ENCODE assay signal across 1 cellular context in the genomic region with DNA sequence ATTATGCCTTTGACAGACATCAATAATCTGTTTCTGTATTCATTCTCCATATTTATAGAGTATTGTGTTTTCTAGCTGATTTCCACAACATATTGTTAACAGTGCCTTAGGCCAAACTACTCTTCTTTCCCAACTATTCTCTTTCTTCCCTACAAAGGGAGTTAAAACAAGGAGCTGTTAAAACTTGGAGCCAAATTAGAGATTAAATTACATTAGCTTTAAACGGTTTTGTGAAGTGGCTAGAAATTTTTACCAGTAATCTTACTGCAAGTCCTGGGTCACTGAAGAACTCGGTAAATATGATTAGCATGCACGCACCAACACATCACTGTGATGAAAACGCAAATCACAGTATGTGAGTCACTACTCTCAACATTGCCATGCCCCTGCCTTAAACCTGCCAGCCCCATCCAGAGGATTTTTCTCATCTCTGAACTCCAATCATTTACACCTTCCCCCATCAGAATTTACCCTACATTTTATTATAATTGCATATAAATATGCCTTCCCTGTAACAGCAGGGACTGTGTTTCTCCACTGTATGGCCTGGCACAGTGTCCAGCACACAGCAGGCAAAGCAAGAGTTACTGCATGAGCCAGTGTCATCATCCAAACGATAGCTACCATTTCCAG.
TF ChIP-seq lines count a peak whose summit lies in the region.

No MANE protein-coding gene starts in this region.

TF ChIP-seq in K562, 482 proteins besides CTCF, POLR2A, EP300 and RAD21 (continued from another document and continues in another):
- no peak for TF ChIP-seq VEZF1 (CRISPR knock-in tag; IDR thresholded peaks at IDR 0.05)
- TF ChIP-seq KAT7 (CRISPR knock-in tag; IDR thresholded peaks at IDR 0.05; ENCODE audit: borderline replicate concordance) = no peak
- no peak for TF ChIP-seq ZNF57 (CRISPR knock-in tag; IDR thresholded peaks at IDR 0.05)
- no peak for TF ChIP-seq KLF10 (CRISPR knock-in tag; IDR thresholded peaks at IDR 0.05)
- 0 out of 2 replicates have a peak, but pooled peaks have one; percentile 3 for TF ChIP-seq FOSL1 (tag; conservative IDR thresholded peaks at IDR 0.05)
- TF ChIP-seq ZFX (CRISPR knock-in tag; IDR thresholded peaks at IDR 0.05) = no peak
- no peak for TF ChIP-seq E2F1 (CRISPR knock-in tag; IDR thresholded peaks at IDR 0.05)
- no peak for TF ChIP-seq MECOM (CRISPR knock-in tag; IDR thresholded peaks at IDR 0.05)
- TF ChIP-seq, protein P1, sequence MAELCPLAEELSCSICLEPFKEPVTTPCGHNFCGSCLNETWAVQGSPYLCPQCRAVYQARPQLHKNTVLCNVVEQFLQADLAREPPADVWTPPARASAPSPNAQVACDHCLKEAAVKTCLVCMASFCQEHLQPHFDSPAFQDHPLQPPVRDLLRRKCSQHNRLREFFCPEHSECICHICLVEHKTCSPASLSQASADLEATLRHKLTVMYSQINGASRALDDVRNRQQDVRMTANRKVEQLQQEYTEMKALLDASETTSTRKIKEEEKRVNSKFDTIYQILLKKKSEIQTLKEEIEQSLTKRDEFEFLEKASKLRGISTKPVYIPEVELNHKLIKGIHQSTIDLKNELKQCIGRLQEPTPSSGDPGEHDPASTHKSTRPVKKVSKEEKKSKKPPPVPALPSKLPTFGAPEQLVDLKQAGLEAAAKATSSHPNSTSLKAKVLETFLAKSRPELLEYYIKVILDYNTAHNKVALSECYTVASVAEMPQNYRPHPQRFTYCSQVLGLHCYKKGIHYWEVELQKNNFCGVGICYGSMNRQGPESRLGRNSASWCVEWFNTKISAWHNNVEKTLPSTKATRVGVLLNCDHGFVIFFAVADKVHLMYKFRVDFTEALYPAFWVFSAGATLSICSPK (IDR thresholded peaks at IDR 0.05; ENCODE audit: borderline replicate concordance) = no peak
- TF ChIP-seq, protein P2, sequence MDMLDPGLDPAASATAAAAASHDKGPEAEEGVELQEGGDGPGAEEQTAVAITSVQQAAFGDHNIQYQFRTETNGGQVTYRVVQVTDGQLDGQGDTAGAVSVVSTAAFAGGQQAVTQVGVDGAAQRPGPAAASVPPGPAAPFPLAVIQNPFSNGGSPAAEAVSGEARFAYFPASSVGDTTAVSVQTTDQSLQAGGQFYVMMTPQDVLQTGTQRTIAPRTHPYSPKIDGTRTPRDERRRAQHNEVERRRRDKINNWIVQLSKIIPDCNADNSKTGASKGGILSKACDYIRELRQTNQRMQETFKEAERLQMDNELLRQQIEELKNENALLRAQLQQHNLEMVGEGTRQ (CRISPR knock-in tag; IDR thresholded peaks at IDR 0.05) = no peak
- no peak for TF ChIP-seq SOX6 (IDR thresholded peaks at IDR 0.05)
- TF ChIP-seq EP400 (IDR thresholded peaks at IDR 0.05) = no peak
- no peak for TF ChIP-seq STAT5B (CRISPR knock-in tag; IDR thresholded peaks at IDR 0.05)
- peak; percentile 38; the same call in 1 of the 2 replicates for TF ChIP-seq JUND (IDR thresholded peaks at IDR 0.05; ENCODE audit: borderline replicate concordance, low read depth, low read length)
- TF ChIP-seq JUND (tag; IDR thresholded peaks at IDR 0.05; ENCODE audit: borderline replicate concordance, low read depth, low read length) = peak; percentile 18; the same call in 1 of the 3 replicates
- no peak for TF ChIP-seq ZNF764 (CRISPR knock-in tag; IDR thresholded peaks at IDR 0.05; ENCODE audit: low read depth)
- TF ChIP-seq RBBP5 (IDR thresholded peaks at IDR 0.05; ENCODE audit: borderline replicate concordance, insufficient read depth, low read length, poor library complexity, severe bottlenecking) = no peak
- TF ChIP-seq PBX2 (CRISPR knock-in tag; IDR thresholded peaks at IDR 0.05; ENCODE audit: low read depth) = no peak
- TF ChIP-seq PBX2 (tag; conservative IDR thresholded peaks at IDR 0.05; ENCODE audit: low read depth) = no peak
- TF ChIP-seq MCM7 (IDR thresholded peaks at IDR 0.05) = no peak
- TF ChIP-seq HIVEP1 (CRISPR knock-in tag; IDR thresholded peaks at IDR 0.05) = no peak
- TF ChIP-seq, protein P3, sequence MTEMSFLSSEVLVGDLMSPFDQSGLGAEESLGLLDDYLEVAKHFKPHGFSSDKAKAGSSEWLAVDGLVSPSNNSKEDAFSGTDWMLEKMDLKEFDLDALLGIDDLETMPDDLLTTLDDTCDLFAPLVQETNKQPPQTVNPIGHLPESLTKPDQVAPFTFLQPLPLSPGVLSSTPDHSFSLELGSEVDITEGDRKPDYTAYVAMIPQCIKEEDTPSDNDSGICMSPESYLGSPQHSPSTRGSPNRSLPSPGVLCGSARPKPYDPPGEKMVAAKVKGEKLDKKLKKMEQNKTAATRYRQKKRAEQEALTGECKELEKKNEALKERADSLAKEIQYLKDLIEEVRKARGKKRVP (CRISPR knock-in tag; IDR thresholded peaks at IDR 0.05) = no peak
- TF ChIP-seq ZMIZ1 (IDR thresholded peaks at IDR 0.05; ENCODE audit: low read depth in 2 of 2, low read length in 2 of 2) = no peak
- no peak for TF ChIP-seq E2F6 (IDR thresholded peaks at IDR 0.05; ENCODE audit: borderline replicate concordance in 1 of 2, extremely low read depth in 1 of 2, insufficient read depth in 1 of 2, insufficient read length in 1 of 2, low read depth in 1 of 2, low read length in 1 of 2, poor library complexity in 1 of 2, severe bottlenecking in 1 of 2)
- TF ChIP-seq ZNF12 (CRISPR knock-in tag; IDR thresholded peaks at IDR 0.05) = no peak
- TF ChIP-seq HNRNPLL (IDR thresholded peaks at IDR 0.05; ENCODE audit: low read depth, low read length, poor library complexity, severe bottlenecking) = no peak
- TF ChIP-seq, protein P4, sequence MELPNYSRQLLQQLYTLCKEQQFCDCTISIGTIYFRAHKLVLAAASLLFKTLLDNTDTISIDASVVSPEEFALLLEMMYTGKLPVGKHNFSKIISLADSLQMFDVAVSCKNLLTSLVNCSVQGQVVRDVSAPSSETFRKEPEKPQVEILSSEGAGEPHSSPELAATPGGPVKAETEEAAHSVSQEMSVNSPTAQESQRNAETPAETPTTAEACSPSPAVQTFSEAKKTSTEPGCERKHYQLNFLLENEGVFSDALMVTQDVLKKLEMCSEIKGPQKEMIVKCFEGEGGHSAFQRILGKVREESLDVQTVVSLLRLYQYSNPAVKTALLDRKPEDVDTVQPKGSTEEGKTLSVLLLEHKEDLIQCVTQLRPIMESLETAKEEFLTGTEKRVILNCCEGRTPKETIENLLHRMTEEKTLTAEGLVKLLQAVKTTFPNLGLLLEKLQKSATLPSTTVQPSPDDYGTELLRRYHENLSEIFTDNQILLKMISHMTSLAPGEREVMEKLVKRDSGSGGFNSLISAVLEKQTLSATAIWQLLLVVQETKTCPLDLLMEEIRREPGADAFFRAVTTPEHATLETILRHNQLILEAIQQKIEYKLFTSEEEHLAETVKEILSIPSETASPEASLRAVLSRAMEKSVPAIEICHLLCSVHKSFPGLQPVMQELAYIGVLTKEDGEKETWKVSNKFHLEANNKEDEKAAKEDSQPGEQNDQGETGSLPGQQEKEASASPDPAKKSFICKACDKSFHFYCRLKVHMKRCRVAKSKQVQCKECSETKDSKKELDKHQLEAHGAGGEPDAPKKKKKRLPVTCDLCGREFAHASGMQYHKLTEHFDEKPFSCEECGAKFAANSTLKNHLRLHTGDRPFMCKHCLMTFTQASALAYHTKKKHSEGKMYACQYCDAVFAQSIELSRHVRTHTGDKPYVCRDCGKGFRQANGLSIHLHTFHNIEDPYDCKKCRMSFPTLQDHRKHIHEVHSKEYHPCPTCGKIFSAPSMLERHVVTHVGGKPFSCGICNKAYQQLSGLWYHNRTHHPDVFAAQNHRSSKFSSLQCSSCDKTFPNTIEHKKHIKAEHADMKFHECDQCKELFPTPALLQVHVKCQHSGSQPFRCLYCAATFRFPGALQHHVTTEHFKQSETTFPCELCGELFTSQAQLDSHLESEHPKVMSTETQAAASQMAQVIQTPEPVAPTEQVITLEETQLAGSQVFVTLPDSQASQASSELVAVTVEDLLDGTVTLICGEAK (IDR thresholded peaks at IDR 0.05) = no peak
- TF ChIP-seq, protein P4 (CRISPR knock-in tag; IDR thresholded peaks at IDR 0.05) = no peak
